Comparison of ENCODE assay signal across 8 cellular contexts in the genomic region with DNA sequence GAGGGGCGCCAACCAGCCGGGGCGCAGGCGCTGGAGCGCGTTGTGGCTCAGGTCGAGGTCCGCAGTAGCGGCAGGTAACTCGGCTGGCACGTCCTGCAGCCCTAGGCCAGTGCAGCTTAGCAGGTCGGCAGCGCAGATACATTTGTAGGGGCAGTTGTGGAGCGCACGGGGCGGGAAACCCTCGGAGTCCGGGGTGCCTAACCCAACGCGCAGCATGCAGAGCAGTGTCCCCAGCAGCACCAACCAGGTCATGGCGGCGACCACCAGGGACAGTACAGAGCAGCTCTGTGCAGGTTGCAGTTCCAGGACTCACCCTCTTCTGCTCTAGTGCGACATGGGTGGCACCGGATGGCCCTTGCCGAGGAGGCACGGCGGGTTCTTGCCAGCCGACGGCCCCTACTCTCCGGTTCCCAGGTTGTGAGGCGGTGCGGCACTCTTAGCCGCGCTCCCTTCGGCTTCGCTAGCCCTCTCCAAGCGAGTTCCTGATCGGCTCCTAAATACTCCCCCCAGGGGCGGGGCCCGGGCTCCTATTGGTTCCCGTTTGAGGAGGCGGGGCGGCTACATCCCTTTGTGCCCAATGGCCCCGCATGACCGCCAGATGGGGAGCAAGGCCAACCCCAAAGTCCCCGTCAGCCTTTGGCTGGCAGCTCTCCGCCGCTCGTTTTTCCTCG. TPM values are rescaled to one million over a fixed set of nuclear protein-coding genes. Genes with fewer than 3 reads are reported as not detected.
DNase-seq lines count a peak whose midpoint lies in the region; ATAC-seq and TF ChIP-seq lines count a peak whose summit lies in the region.

A gene with protein sequence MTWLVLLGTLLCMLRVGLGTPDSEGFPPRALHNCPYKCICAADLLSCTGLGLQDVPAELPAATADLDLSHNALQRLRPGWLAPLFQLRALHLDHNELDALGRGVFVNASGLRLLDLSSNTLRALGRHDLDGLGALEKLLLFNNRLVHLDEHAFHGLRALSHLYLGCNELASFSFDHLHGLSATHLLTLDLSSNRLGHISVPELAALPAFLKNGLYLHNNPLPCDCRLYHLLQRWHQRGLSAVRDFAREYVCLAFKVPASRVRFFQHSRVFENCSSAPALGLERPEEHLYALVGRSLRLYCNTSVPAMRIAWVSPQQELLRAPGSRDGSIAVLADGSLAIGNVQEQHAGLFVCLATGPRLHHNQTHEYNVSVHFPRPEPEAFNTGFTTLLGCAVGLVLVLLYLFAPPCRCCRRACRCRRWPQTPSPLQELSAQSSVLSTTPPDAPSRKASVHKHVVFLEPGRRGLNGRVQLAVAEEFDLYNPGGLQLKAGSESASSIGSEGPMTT (minus strand): TSS at position 471 of the 671 bp plus-strand sequence. CDS start 219 bp downstream, at position 252.

- H3K27ac ChIP-seq in BLaER1: peak within 1 kb of the TSS; percentile 45; the same call in 1 of the 2 replicates

- peak within 1 kb of the TSS; percentile 100 for H3K4me2 ChIP-seq in BLaER1

- H3K9me3 ChIP-seq in BLaER1: no peaks in the 10 kb centered on the region
- no peaks in the 10 kb centered on the region for H3K9me3 ChIP-seq in mucosa of descending colon

- peak; percentile 29 for TF ChIP-seq CTCF in mucosa of descending colon (IDR thresholded peaks at IDR 0.05)

- DNase-seq in NOMO-1 treated with dmso at 0.1 percent for 144 hours (lab: John Stamatoyannopoulos, UW; ENCODE audit: unreplicated experiment) (peak; percentile 73), activated T-cell treated with anti-CD3 and anti-CD28 coated beads for 48 hours (ENCODE audit: low read depth) (peak; percentile 85), erythroblast (lab: John Stamatoyannopoulos, UW) (peak; percentile 91), mucosa of descending colon (peak; percentile 96 to 99 (median 97))
- peak; percentile 89 to 94 for DNase-seq in stimulated activated CD8-positive, alpha-beta memory T cell treated with anti-CD3 and anti-CD28 coated beads, Interleukin-2, amount 100 ng/mL, for 48 hours (ENCODE audit: low read depth in 2 of 2)

- peaks cover 32% of the 10 kb centered on the region for H4K20me1 ChIP-seq in BLaER1

- intact Hi-C loops in mucosa of descending colon (cut with DNase I, micrococcal nuclease): no loop called here

- H3K27me3 ChIP-seq in BLaER1: no peaks in the 10 kb centered on the region

- H3K4me1 ChIP-seq in BLaER1 (peaks cover 48% of the 10 kb centered on the region), mucosa of descending colon (ENCODE audit: low read depth) (peaks cover 35% of the 10 kb centered on the region)

- ATAC-seq in GM19328 (IDR thresholded peaks at IDR 0.05; ENCODE audit: unreplicated experiment) (peak; percentile 48), HG03520 (IDR thresholded peaks at IDR 0.05; ENCODE audit: unreplicated experiment) (peak; percentile 41), mucosa of descending colon (peak; percentile 70)

- peak within 1 kb of the TSS; percentile 66 for H3K9ac ChIP-seq in BLaER1

- H3K36me3 ChIP-seq in BLaER1: peaks cover 58% of the 10 kb centered on the region
- H3K36me3 ChIP-seq in mucosa of descending colon (ENCODE audit: low read depth): peaks cover 5% of the 10 kb centered on the region

- H3K4me3 ChIP-seq in BLaER1 (peak within 1 kb of the TSS; percentile 65), mucosa of descending colon (peak within 1 kb of the TSS; percentile 26)

- TF ChIP-seq POLR2A in erythroblast (IDR thresholded peaks at IDR 0.05; ENCODE audit: low read length): peak; percentile 75

RNA-seq across cellular contexts. Expression of the gene that starts here (rescaled TPM):
- not detected for total RNA-seq in mucosa of descending colon

Comparison
In these comparisons a context has a peak if more than half of its experiments do, and no peak if none do; other contexts are left out.
1. Peak in every context shown above with its lines: DNase-seq, ATAC-seq, H3K4me3 ChIP-seq and H3K27ac ChIP-seq.
2. Peak in DNase-seq, ATAC-seq and H3K4me3 ChIP-seq in mucosa of descending colon; RNA of the gene not detected or under 1 TPM.